In the genomic region with DNA sequence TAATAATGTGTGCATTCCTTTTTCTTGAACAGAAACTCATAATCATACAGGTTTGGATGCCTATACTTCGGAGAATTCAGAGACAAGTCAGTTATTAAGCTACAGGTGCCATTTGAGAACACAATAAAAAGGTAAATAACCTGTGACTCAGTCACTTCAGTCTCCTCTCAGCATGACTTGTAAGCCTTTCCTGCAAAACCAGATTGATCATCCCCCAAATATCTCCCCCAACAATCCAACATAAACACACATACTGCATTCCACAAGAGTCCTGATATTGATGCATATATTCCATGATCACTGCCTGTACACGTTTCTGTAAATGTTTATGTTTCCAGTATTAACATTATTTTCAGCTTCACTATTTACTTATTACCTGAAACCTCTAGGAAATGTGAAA, we compare ENCODE assay signal across 23 cellular contexts.
DNase-seq lines count a peak whose midpoint lies in the region; ATAC-seq, FAIRE-seq and TF ChIP-seq lines count a peak whose summit lies in the region.
"Had no signal": no experiment of that assay in that cellular context is flagged by ENCODE, and none has a peak within 500 bp of the region (broad histone marks: within the 10 kb centered on the region; RNA-seq: fewer than 3 reads in every experiment).

No MANE protein-coding gene starts in this region.

- H3K79me2 ChIP-seq in PC-3 (ENCODE audit: low read length), result no peaks in the 10 kb centered on the region

- CTCF ChIA-PET in PC-3 (lab: Charles Lee), result interaction anchor here (0.6 kb wide), 1 partner anchor 27 kb away, joined by 4 read pairs; no protein-coding TSS in a partner anchor

- no peaks in the 10 kb centered on the region for H3K4me1 Mint-ChIP-seq in stimulated activated naive CD8-positive, alpha-beta T cell treated with anti-CD3 and anti-CD28 coated beads, Interleukin-15, amount 100 ng/mL, for 72 hours
- H3K4me1 Mint-ChIP-seq: CD4-positive, CD25-positive, alpha-beta regulatory T cell; CD8-positive, alpha-beta memory T cell; H9; IgD-negative memory B cell had no signal

- no peaks in the 10 kb centered on the region for H3K9me3 Mint-ChIP-seq in stimulated activated naive CD8-positive, alpha-beta T cell treated with anti-CD3 and anti-CD28 coated beads, Interleukin-15, amount 100 ng/mL, for 72 hours
- H3K9me3 Mint-ChIP-seq: IgD-negative memory B cell had no signal

- ATAC-seq in PC-3 (peak; percentile 51), foreskin keratinocyte (peak; percentile 52), left colon (no peak)
- ATAC-seq in stimulated activated naive CD8-positive, alpha-beta T cell treated with anti-CD3 and anti-CD28 coated beads, Interleukin-15, amount 100 ng/mL, for 72 hours, result no peak
- ATAC-seq: HepG2 had no signal

- H3F3A ChIP-seq in PC-3 (ENCODE audit: low read length, unreplicated experiment), result no peaks in the 10 kb centered on the region

- POLR2A ChIA-PET in PC-3 (lab: Charles Lee; ENCODE audit: unreplicated experiment), result interaction anchor here (0.7 kb wide), 1 partner anchor 176 kb away, joined by 6 read pairs; no protein-coding TSS in a partner anchor

- intact Hi-C loops in PC-3 (cut with micrococcal nuclease) (no loop called here), left colon (cut with DNase I, micrococcal nuclease) (no loop called here)

- H3K9me3 ChIP-seq in PC-3 (ENCODE audit: low read length), result no peaks in the 10 kb centered on the region
- H3K9me3 ChIP-seq: BE2C had no signal

- H3K4me3 Mint-ChIP-seq in stimulated activated naive CD8-positive, alpha-beta T cell treated with anti-CD3 and anti-CD28 coated beads, Interleukin-15, amount 100 ng/mL, for 72 hours, result no peak overlapping the region
- H3K4me3 Mint-ChIP-seq: CD4-positive, CD25-positive, alpha-beta regulatory T cell; CD8-positive, alpha-beta memory T cell; H9; IgD-negative memory B cell had no signal

- TF ChIP-seq CTCF in PC-3 (conservative IDR thresholded peaks at IDR 0.05; ENCODE audit: low read depth, low read length), result no peak
- TF ChIP-seq CTCF in bronchial epithelial cell (IDR thresholded peaks at IDR 0.05; ENCODE audit: insufficient read depth, low read length, severe bottlenecking), result no peak
- TF ChIP-seq CTCF in foreskin keratinocyte (conservative IDR thresholded peaks at IDR 0.05), result no peak

- H2AFZ ChIP-seq in PC-3 (ENCODE audit: low read length), result no peak overlapping the region

- no peak overlapping the region for H3K27ac Mint-ChIP-seq in stimulated activated naive CD8-positive, alpha-beta T cell treated with anti-CD3 and anti-CD28 coated beads, Interleukin-15, amount 100 ng/mL, for 72 hours
- H3K27ac Mint-ChIP-seq: CD4-positive, CD25-positive, alpha-beta regulatory T cell; CD8-positive, alpha-beta memory T cell; H9; IgD-negative memory B cell had no signal

- H3K36me3 ChIP-seq in PC-3 (ENCODE audit: low read depth, low read length) (no peaks in the 10 kb centered on the region), bronchial epithelial cell (ENCODE audit: control insufficient read depth, insufficient read depth, low read length) (no peaks in the 10 kb centered on the region)
- H3K36me3 ChIP-seq: BE2C had no signal

- H3K4me3 ChIP-seq in PC-3 (ENCODE audit: low read length) (no peak overlapping the region), bronchial epithelial cell (ENCODE audit: low read depth, low read length) (no peak overlapping the region)

- peak overlapping the region; percentile 61 for H3K4me2 ChIP-seq in PC-3 (ENCODE audit: low read length)

- H3K27me3 ChIP-seq in PC-3 (ENCODE audit: low read length) (no peaks in the 10 kb centered on the region), bronchial epithelial cell (ENCODE audit: control insufficient read depth, insufficient read depth, low read length) (no peaks in the 10 kb centered on the region), foreskin keratinocyte (no peaks in the 10 kb centered on the region)
- H3K27me3 ChIP-seq: BE2C had no signal

- peaks cover 18% of the 10 kb centered on the region for H3K4me1 ChIP-seq in PC-3 (ENCODE audit: insufficient read depth, low read length)
- H3K4me1 ChIP-seq in foreskin keratinocyte, result peaks cover 10% of the 10 kb centered on the region
- H3K4me1 ChIP-seq: BE2C had no signal

- peak; percentile 79 for DNase-seq in DMS53 (lab: John Stamatoyannopoulos, UW)
- peak; percentile 77 for DNase-seq in PC-3
- peak; percentile 86 for DNase-seq in bronchial epithelial cell (ENCODE audit: low read depth)
- DNase-seq in foreskin keratinocyte, result peak in 1 of 2 donors; percentile 70
- DNase-seq in stimulated activated naive CD8-positive, alpha-beta T cell treated with anti-CD3 and anti-CD28 coated beads, Interleukin-15, amount 100 ng/mL, for 72 hours, result no peak
- DNase-seq in left colon, result no peak
- no peak for DNase-seq in T-helper 9 cell
- no peak for DNase-seq in effector CD8-positive, alpha-beta T cell (lab: John Stamatoyannopoulos, UW)
- DNase-seq: ACHN; BE2C; C1 segment of cervical spinal cord; CD4-positive, CD25-positive, alpha-beta regulatory T cell; CD8-positive, alpha-beta memory T cell; COR-L47; DMS 273 treated with DMSO at 0.1 percent for 48 hours; DMS79; GDM1; H9 had no signal

- no peaks in the 10 kb centered on the region for H4K20me1 ChIP-seq in PC-3 (ENCODE audit: low read length)

- H3K27me3 Mint-ChIP-seq in stimulated activated naive CD8-positive, alpha-beta T cell treated with anti-CD3 and anti-CD28 coated beads, Interleukin-15, amount 100 ng/mL, for 72 hours, result no peaks in the 10 kb centered on the region
- H3K27me3 Mint-ChIP-seq: CD4-positive, CD25-positive, alpha-beta regulatory T cell; CD8-positive, alpha-beta memory T cell had no signal

- 0 out of 2 replicates have a peak overlapping the region, but pooled peaks have one; percentile 3 for H3K27ac ChIP-seq in PC-3 (ENCODE audit: low read length)
- H3K27ac ChIP-seq in foreskin keratinocyte, result peak overlapping the region; percentile 47

- H3K9ac ChIP-seq in PC-3 (ENCODE audit: low read length), result no peak overlapping the region

- BruUV-seq in PC-3 (replicated peaks; lab: Mats Ljungman, UMichigan), result no TSS peak

- no peak for FAIRE-seq in bronchial epithelial cell (lab: Jason Lieb, UNC)
- FAIRE-seq: GM12892, GM18507, H1, HepG2 had no signal

- no peaks in the 10 kb centered on the region for H3K9me2 ChIP-seq in PC-3 (replicated peaks; ENCODE audit: low read length)

Comparison
In these comparisons a context has a peak if more than half of its experiments do, and no peak if none do; other contexts are left out.
1. DNase-seq: peak in DMS53 (single experiment), PC-3 (single experiment) and bronchial epithelial cell (single experiment); none in stimulated activated naive CD8-positive, alpha-beta T cell treated with anti-CD3 and anti-CD28 coated beads, Interleukin-15, amount 100 ng/mL, for 72 hours (0 of 2), left colon (0 of 2), T-helper 9 cell (single experiment) and effector CD8-positive, alpha-beta T cell (single experiment).
2. ATAC-seq: peak in PC-3 (single experiment) and foreskin keratinocyte (single experiment); none in stimulated activated naive CD8-positive, alpha-beta T cell treated with anti-CD3 and anti-CD28 coated beads, Interleukin-15, amount 100 ng/mL, for 72 hours (single experiment) and left colon (single experiment).